1 cellular context compared by ENCODE assay signal in genomic region chr22:33874206-33874605, GRCh38.
TF ChIP-seq lines count a peak whose summit lies in the region.

No MANE protein-coding gene starts in this region.

TF ChIP-seq in GM23338, 12 proteins besides CTCF, POLR2A, EP300 and RAD21 (continued from another document):
- no peak for TF ChIP-seq REST (IDR thresholded peaks at IDR 0.05; ENCODE audit: unreplicated experiment)
